ENCODE assay signal across 1 cellular context in genomic region chr10:69317175-69318086, GRCh38.
TF ChIP-seq lines count a peak whose summit lies in the region.

No MANE protein-coding gene starts in this region.

TF ChIP-seq in HEK293, 187 proteins besides CTCF, POLR2A, EP300 and RAD21 (continued from another document):
- TF ChIP-seq PBX3 (CRISPR knock-in tag; IDR thresholded peaks at IDR 0.05) (no peak), KLF16 (tag by site-specific recombination; IDR thresholded peaks at IDR 0.05) (no peak), YY2 (tag by site-specific recombination; IDR thresholded peaks at IDR 0.05) (0 out of 2 replicates have a peak, but pooled peaks have one; percentile 9), ZNF843 (tag by site-specific recombination; IDR thresholded peaks at IDR 0.05) (no peak)
